In the genomic region with DNA sequence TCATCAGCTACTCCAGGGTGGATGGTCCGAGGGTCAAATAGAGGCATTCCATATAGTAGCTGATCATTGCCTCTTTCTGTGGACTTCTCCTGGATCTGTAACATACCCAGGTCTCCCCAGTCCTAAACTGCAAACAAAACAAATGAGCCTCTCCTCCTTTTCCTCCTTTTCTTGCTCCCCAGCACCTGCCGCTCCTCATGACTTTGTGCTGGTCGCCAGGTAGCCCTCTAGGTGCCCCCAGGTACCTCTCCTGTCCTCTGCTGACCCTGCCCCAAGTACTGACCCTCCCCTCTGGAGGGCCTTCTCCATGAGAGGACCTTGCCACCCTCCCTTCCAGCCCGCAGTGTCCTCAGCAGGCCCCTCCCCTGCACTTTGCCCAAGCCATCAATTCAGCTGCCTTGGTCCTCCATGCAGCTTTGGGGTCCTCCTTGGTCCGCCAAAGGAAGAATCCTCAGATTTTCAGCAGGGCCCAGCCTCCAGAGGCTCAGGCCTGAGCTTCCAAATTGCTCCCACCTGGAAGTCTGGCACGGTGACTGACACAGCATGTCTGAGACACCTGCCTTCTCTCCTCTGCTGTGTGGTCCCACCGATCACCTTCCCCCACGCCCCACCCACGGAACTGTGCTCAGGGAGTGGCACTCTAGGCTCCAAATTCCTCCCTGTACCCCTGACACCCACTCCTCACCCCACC, we compare ENCODE assay signal across 23 cellular contexts.
DNase-seq lines count a peak whose midpoint lies in the region; ATAC-seq, FAIRE-seq and TF ChIP-seq lines count a peak whose summit lies in the region.
"Had no signal": no experiment of that assay in that cellular context is flagged by ENCODE, and none has a peak within 500 bp of the region (broad histone marks: within the 10 kb centered on the region; RNA-seq: fewer than 3 reads in every experiment).

No MANE protein-coding gene starts in this region.

- no TSS peak for BruUV-seq in MCF 10A (replicated peaks; lab: Mats Ljungman, UMichigan)

- peaks cover 69 to 97% (median 86%) of the 10 kb centered on the region in 3 donors for H3K27me3 Mint-ChIP-seq in CD14-positive monocyte (ENCODE audit: low read depth in 3 of 3)
- H3K27me3 Mint-ChIP-seq in MCF 10A (ENCODE audit: insufficient read depth, unreplicated experiment), result no peaks in the 10 kb centered on the region
- H3K27me3 Mint-ChIP-seq: IgD-negative memory B cell had no signal

- no peak overlapping the region for H3K14ac ChIP-seq in H1 (ENCODE audit: insufficient read length)

- H2AK5ac ChIP-seq in H1 (ENCODE audit: low read depth, low read length), result 0 out of 2 replicates have a peak overlapping the region, but pooled peaks have one; percentile 39

- H3K79me1 ChIP-seq in H1 (ENCODE audit: low read depth, low read length), result no peaks in the 10 kb centered on the region

- H3K9me3 ChIP-seq in heart left ventricle (peaks cover 0 to 15% (median 0%) of the 10 kb centered on the region in 12 donors), H1 (ENCODE audit: insufficient read depth in 2 of 2, low read depth in 1 of 2, low read length in 1 of 2) (no peaks in the 10 kb centered on the region), osteoblast (ENCODE audit: low read depth, low read length) (no peaks in the 10 kb centered on the region), vagina (no peaks in the 10 kb centered on the region)
- H3K9me3 ChIP-seq: adrenal gland had no signal

- H3K56ac ChIP-seq in H1 (replicated peaks; ENCODE audit: insufficient read length, low read depth, low read length), result no peak overlapping the region

- H3K4ac ChIP-seq in H1 (replicated peaks; ENCODE audit: insufficient read length, low read depth, low read length), result no peak overlapping the region

- H2AFZ ChIP-seq in H1 (ENCODE audit: low read length) (no peak overlapping the region), osteoblast (ENCODE audit: low read length) (no peak overlapping the region)
- H2AFZ ChIP-seq: neural progenitor cell had no signal

- DNase-seq in heart left ventricle (peak in 3 of 5 donors; percentile 3 to 12 (median 10)), Right ventricle myocardium superior (no peak), H1 (ENCODE audit: low read depth in 1 of 2, low spot score in 2 of 2) (no peak), osteoblast (ENCODE audit: insufficient read length, low spot score, missing footprints) (peak; percentile 11), vagina (ENCODE audit: extremely low spot score in 2 of 2) (peak; percentile 58 to 69), CD14-positive monocyte (ENCODE audit: low spot score) (no peak), MCF 10A (ENCODE audit: unreplicated experiment) (no peak)
- DNase-seq: activated gamma-delta T cell, EL, MG63, NCI-H1436 treated with DMSO at 0.1 percent for 48 hours, NCI-H2171, NCI-H526 had no signal

- H2BK12ac ChIP-seq in H1 (ENCODE audit: low read depth, low read length), result no peak overlapping the region

- H2BK15ac ChIP-seq in H1 (ENCODE audit: low read length), result no peak overlapping the region

- no peak for TF ChIP-seq CTCF in heart left ventricle (IDR thresholded peaks at IDR 0.05)
- no peak for TF ChIP-seq CTCF in H1 (IDR thresholded peaks at IDR 0.05; ENCODE audit: control extremely low read depth in 1 of 3, insufficient read depth in 1 of 3, low read depth in 1 of 3, low read length in 3 of 3)
- TF ChIP-seq CTCF in osteoblast (IDR thresholded peaks at IDR 0.05; ENCODE audit: extremely low read depth, low read depth, low read length), result no peak
- no peak for TF ChIP-seq CTCF in vagina (IDR thresholded peaks at IDR 0.05)
- TF ChIP-seq CTCF in CD14-positive monocyte (IDR thresholded peaks at IDR 0.05), result no peak
- TF ChIP-seq CTCF in MCF 10A (IDR thresholded peaks at IDR 0.05; ENCODE audit: unreplicated experiment), result no peak

- TF ChIP-seq POLR2A in heart left ventricle (IDR thresholded peaks at IDR 0.05) (no peak), H1 (IDR thresholded peaks at IDR 0.05; ENCODE audit: control extremely low read depth in 1 of 2, low read depth in 2 of 2, low read length in 2 of 2) (no peak), vagina (IDR thresholded peaks at IDR 0.05) (no peak)

- POLR2A ChIA-PET in H1 (lab: Charles Lee; ENCODE audit: partially characterized antibody) (no interaction called here), MCF 10A (lab: Yijun Ruan, JAX) (no interaction called here)

- H3K4me3 Mint-ChIP-seq in CD14-positive monocyte (peak overlapping the region in 1 of 2 donors; percentile 66), MCF 10A (ENCODE audit: unreplicated experiment) (no peak overlapping the region)
- H3K4me3 Mint-ChIP-seq: IgD-negative memory B cell, neural progenitor cell had no signal

- H3K36me3 Mint-ChIP-seq in CD14-positive monocyte (peaks cover 97 to 98% of the 10 kb centered on the region in 2 donors), MCF 10A (ENCODE audit: insufficient read depth, unreplicated experiment) (peaks cover 25% of the 10 kb centered on the region)
- H3K36me3 Mint-ChIP-seq: neural progenitor cell had no signal

- H3K4me3 ChIP-seq in heart left ventricle (no peak overlapping the region), H1 (ENCODE audit: extremely low read depth in 1 of 4, insufficient read depth in 2 of 4, low read depth in 3 of 4, low read length in 4 of 4) (no peak overlapping the region), osteoblast (ENCODE audit: insufficient read depth, low read length) (no peak overlapping the region), vagina (no peak overlapping the region)
- H3K4me3 ChIP-seq: adrenal gland, dorsolateral prefrontal cortex, gastroesophageal sphincter, MG63, neural progenitor cell had no signal

- FAIRE-seq in H1 (lab: Jason Lieb, UNC), result no peak
- FAIRE-seq: bronchial epithelial cell, D721Med had no signal

- peaks cover 10 to 29% (median 17%) of the 10 kb centered on the region in 7 donors for H3K9me3 Mint-ChIP-seq in CD14-positive monocyte
- peaks cover 12% of the 10 kb centered on the region for H3K9me3 Mint-ChIP-seq in MCF 10A (ENCODE audit: unreplicated experiment)

- 87 to 96% (median 91%) methylated on average over 9 of the region's 9 CpGs for WGBS in heart left ventricle, 4 donors
- 86% methylated on average over 9 of the region's 9 CpGs; no CpG with 5 or more reads in 1 of the 2 experiments for WGBS in H1 (ENCODE audit: extremely low coverage in 1 of 2, insufficient coverage in 1 of 2, insufficient read length in 1 of 2, insufficient replicate concordance in 2 of 2, low coverage in 1 of 2, low lambda C conversion rate in 2 of 2, missing lambda C conversion rate in 1 of 2), 2 experiments

- no peak overlapping the region for H2BK120ac ChIP-seq in H1 (replicated peaks; ENCODE audit: low read depth, low read length)

- no peak overlapping the region for H3K23ac ChIP-seq in H1 (ENCODE audit: insufficient read length)

- H3K27ac ChIP-seq in heart left ventricle (no peak overlapping the region), H1 (ENCODE audit: low read depth, low read length) (no peak overlapping the region), osteoblast (ENCODE audit: low read depth, low read length) (no peak overlapping the region), vagina (no peak overlapping the region)
- H3K27ac ChIP-seq: C4-2B, dorsolateral prefrontal cortex, gastroesophageal sphincter, neural progenitor cell had no signal

- H3K27ac Mint-ChIP-seq in CD14-positive monocyte (no peak overlapping the region), MCF 10A (ENCODE audit: low read depth, unreplicated experiment) (no peak overlapping the region)
- H3K27ac Mint-ChIP-seq: neural progenitor cell had no signal

- H3K18ac ChIP-seq in H1 (ENCODE audit: extremely low read depth, low read length), result no peak overlapping the region

- H2BK20ac ChIP-seq in H1 (ENCODE audit: low read length), result peak overlapping the region; percentile 80; the same call in 1 of the 2 replicates

- intact Hi-C loops in heart left ventricle (cut with DNase I), result loop anchor here in 1 of 10 donors (5.0 kb wide), 1 partner anchor 37 kb away; no protein-coding TSS in a partner anchor
- intact Hi-C loops in Right ventricle myocardium superior (cut with DNase I), result no loop called here
- intact Hi-C loops in vagina (cut with DNase I), result no loop called here
- intact Hi-C loops in CD14-positive monocyte (cut with micrococcal nuclease), result no loop called here
- intact Hi-C loops in MCF 10A (cut with micrococcal nuclease), result no loop called here

- H3K4me1 ChIP-seq in heart left ventricle, result peaks cover 0 to 16% (median 6%) of the 10 kb centered on the region in 12 donors
- H3K4me1 ChIP-seq in H1 (replicated peaks in 1 of 4; ENCODE audit: control insufficient read depth in 3 of 4, insufficient read depth in 4 of 4, low read length in 3 of 4), result no peaks in the 10 kb centered on the region
- H3K4me1 ChIP-seq in osteoblast (ENCODE audit: insufficient read depth, low read length), result no peaks in the 10 kb centered on the region
- peaks cover 6% of the 10 kb centered on the region for H3K4me1 ChIP-seq in vagina
- H3K4me1 ChIP-seq: adrenal gland, gastroesophageal sphincter, neural progenitor cell had no signal

- no peak overlapping the region for H2BK5ac ChIP-seq in H1 (ENCODE audit: low read depth, low read length)

- no peak overlapping the region for H4K5ac ChIP-seq in H1 (ENCODE audit: insufficient read length, low read depth, low read length)

- H3K36me3 ChIP-seq in heart left ventricle (peaks cover 0 to 53% (median 5%) of the 10 kb centered on the region in 9 donors), H1 (ENCODE audit: control insufficient read depth in 2 of 4, insufficient read depth in 4 of 4, low read length in 3 of 4) (no peaks in the 10 kb centered on the region), osteoblast (ENCODE audit: insufficient read depth, low read length) (peaks cover 49% of the 10 kb centered on the region), vagina (peaks cover 0 to 10% of the 10 kb centered on the region in 2 donors)
- H3K36me3 ChIP-seq: neural progenitor cell had no signal

- CTCF ChIA-PET in H1 (lab: Charles Lee; ENCODE audit: partially characterized antibody) (interaction anchor here (0.6 to 4.2 kb wide), 6 partner anchors 9 to 151 kb away, joined by 3 to 24 read pairs (median 6); no protein-coding TSS in a partner anchor), MCF 10A (lab: Yijun Ruan, JAX) (interaction anchor here (0.6 to 1.3 kb wide), 2 partner anchors 14 to 616 kb away, joined by 3 to 5 read pairs; no protein-coding TSS in a partner anchor)

- no peak for TF ChIP-seq EP300 in H1 (IDR thresholded peaks at IDR 0.05; ENCODE audit: borderline replicate concordance in 1 of 2, low read depth in 2 of 2, low read length in 2 of 2)

- H3K27me3 ChIP-seq in heart left ventricle (no peaks in the 10 kb centered on the region), H1 (replicated peaks in 1 of 4; ENCODE audit: control insufficient read depth in 3 of 4, extremely low read depth in 1 of 4, insufficient read depth in 3 of 4, low read length in 3 of 4) (no peaks in the 10 kb centered on the region; a peak in 1 of 7 replicates), osteoblast (ENCODE audit: insufficient read depth, low read length) (no peaks in the 10 kb centered on the region), vagina (no peaks in the 10 kb centered on the region)
- H3K27me3 ChIP-seq: adrenal gland, dorsolateral prefrontal cortex, MG63, neural progenitor cell had no signal

- H3K9ac ChIP-seq in H1 (replicated peaks in 1 of 4; ENCODE audit: extremely low read depth in 1 of 4, low read depth in 3 of 4, low read length in 3 of 4), result no peak overlapping the region
- H3K9ac ChIP-seq: neural progenitor cell had no signal

- no peaks in the 10 kb centered on the region; the same call in 1 of the 2 replicates for H3K23me2 ChIP-seq in H1 (ENCODE audit: low read depth, low read length)

- peaks cover 8% of the 10 kb centered on the region for H3K4me1 Mint-ChIP-seq in CD14-positive monocyte
- peaks cover 6% of the 10 kb centered on the region for H3K4me1 Mint-ChIP-seq in MCF 10A (ENCODE audit: insufficient read depth, unreplicated experiment)

- H3K4me2 ChIP-seq in H1 (ENCODE audit: insufficient read depth in 1 of 2, low read depth in 2 of 2, low read length in 2 of 2) (no peak overlapping the region), osteoblast (ENCODE audit: insufficient read depth, low read length) (no peak overlapping the region)
- H3K4me2 ChIP-seq: neural progenitor cell had no signal

- no peak overlapping the region for H4K91ac ChIP-seq in H1 (replicated peaks; ENCODE audit: insufficient read length, low read length)

- no peak for TF ChIP-seq RAD21 in H1 (IDR thresholded peaks at IDR 0.05 in 1 of 2, conservative IDR thresholded peaks at IDR 0.05 in 1 of 2; ENCODE audit: low read depth in 2 of 2, low read length in 2 of 2)

- H3K79me2 ChIP-seq in H1 (ENCODE audit: control insufficient read depth in 1 of 2, insufficient read depth in 2 of 2, low read length in 2 of 2) (no peaks in the 10 kb centered on the region), osteoblast (ENCODE audit: insufficient read depth, low read length) (no peaks in the 10 kb centered on the region)

- H4K20me1 ChIP-seq in H1 (replicated peaks in 1 of 2; ENCODE audit: control insufficient read depth in 1 of 2, insufficient read depth in 2 of 2, low read length in 2 of 2) (no peaks in the 10 kb centered on the region), osteoblast (ENCODE audit: insufficient read depth, low read length) (peaks cover 2% of the 10 kb centered on the region)

- H4K8ac ChIP-seq in H1 (ENCODE audit: extremely low read depth, insufficient read depth, low read length), result no peak overlapping the region; the same call in 1 of the 2 replicates

- ATAC-seq in heart left ventricle (no peak), Right ventricle myocardium superior (ENCODE audit: poor library complexity) (no peak), GM21526 (IDR thresholded peaks at IDR 0.05; ENCODE audit: low FRiP score, unreplicated experiment) (no peak)
- ATAC-seq: activated CD4-positive, CD25-positive, alpha-beta regulatory T cell treated with anti-CD3 and anti-CD28 coated beads, Interleukin-2, amount 50 U/mL, for 24 hours; gastroesophageal sphincter had no signal

Comparison
In these comparisons a context has a peak if more than half of its experiments do, and no peak if none do; other contexts are left out.
1. DNase-seq: peak in heart left ventricle (3 of 5), osteoblast (single experiment) and vagina (2 of 2); none in Right ventricle myocardium superior (single experiment), H1 (0 of 2), CD14-positive monocyte (single experiment) and MCF 10A (single experiment).